22 cellular contexts compared by ENCODE assay signal in the genomic region with DNA sequence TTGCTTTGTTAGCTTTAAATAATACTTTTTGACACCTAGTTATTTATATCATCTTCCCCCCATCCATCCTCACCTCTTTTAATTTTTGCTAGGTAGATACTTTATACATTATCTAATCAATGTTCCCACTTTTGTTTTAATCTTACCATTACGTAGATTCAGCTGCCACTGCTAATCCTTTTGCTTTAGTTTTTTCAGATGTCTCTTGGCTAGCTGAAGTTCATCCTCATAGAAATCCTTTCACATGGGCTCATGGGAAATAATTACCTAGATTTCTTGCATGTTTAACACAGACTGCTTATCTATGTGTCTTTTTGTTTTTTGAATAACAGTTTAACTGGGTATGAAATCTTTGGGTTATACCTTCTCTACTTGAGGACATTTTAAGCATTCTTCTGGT.
DNase-seq lines count a peak whose midpoint lies in the region; ATAC-seq, FAIRE-seq and TF ChIP-seq lines count a peak whose summit lies in the region.
"Had no signal": no experiment of that assay in that cellular context is flagged by ENCODE, and none has a peak within 500 bp of the region (broad histone marks: within the 10 kb centered on the region; RNA-seq: fewer than 3 reads in every experiment).

No MANE protein-coding gene starts in this region.

- FAIRE-seq in GM12878 (lab: Jason Lieb, UNC) = no peak
- FAIRE-seq: TTC549 had no signal

- CTCF ChIA-PET in GM12878 (lab: Yijun Ruan, JAX) = interaction anchor here (0.6 to 2.7 kb wide), 5 partner anchors 9 to 283 kb away, joined by 3 to 10 read pairs (median 3); no protein-coding TSS in a partner anchor

- H3K36me3 Mint-ChIP-seq in activated naive CD4-positive, alpha-beta T cell treated with anti-CD3 and anti-CD28 coated beads, Interleukin-2, amount 50 U/mL, for 24 hours = peaks cover 8% of the 10 kb centered on the region
- peaks cover 17 to 33% of the 10 kb centered on the region in 2 donors for H3K36me3 Mint-ChIP-seq in activated naive CD4-positive, alpha-beta T cell treated with anti-CD3 and anti-CD28 coated beads, Interleukin-2, amount 50 U/mL, for 72 hours
- H3K36me3 Mint-ChIP-seq: activated naive CD8-positive, alpha-beta T cell had no signal

- RAD21 ChIA-PET in GM12878 (lab: Charles Lee; ENCODE audit: unreplicated experiment) = interaction anchor here (1.3 to 2.0 kb wide), 2 partner anchors 68 to 181 kb away, joined by 3 to 8 read pairs; no protein-coding TSS in a partner anchor

- H3K4me1 Mint-ChIP-seq in activated naive CD4-positive, alpha-beta T cell treated with anti-CD3 and anti-CD28 coated beads, Interleukin-2, amount 50 U/mL, for 24 hours = peaks cover 83% of the 10 kb centered on the region

- H3K9ac ChIP-seq in MM.1S (ENCODE audit: low read length) = no peak overlapping the region
- H3K9ac ChIP-seq in GM12878 (ENCODE audit: control insufficient read depth, insufficient read depth, low read length) = no peak overlapping the region

- no peaks in the 10 kb centered on the region for H3K27me3 Mint-ChIP-seq in activated naive CD4-positive, alpha-beta T cell treated with anti-CD3 and anti-CD28 coated beads, Interleukin-2, amount 50 U/mL, for 24 hours
- H3K27me3 Mint-ChIP-seq: activated CD4-positive, alpha-beta T cell treated with anti-CD3 and anti-CD28 coated beads, Interleukin-2, amount 10 ng/mL, durations not matched to agents 24 days and 14 days; activated naive CD8-positive, alpha-beta T cell had no signal

- TF ChIP-seq RAD21 in GM12878 (IDR thresholded peaks at IDR 0.05; ENCODE audit: insufficient read depth, low read depth, low read length) = no peak

- no peak for DNase-seq in activated naive CD4-positive, alpha-beta T cell treated with anti-CD3 and anti-CD28 coated beads, Interleukin-2, amount 50 U/mL, for 72 hours (ENCODE audit: low spot score in 2 of 2)
- DNase-seq in MM.1S (no peak), GM12878 (ENCODE audit: low read depth, low spot score) (no peak), tibial artery (no peak), epidermal melanocyte (ENCODE audit: insufficient read length, low spot score) (no peak)
- DNase-seq: activated CD4-positive, alpha-beta T cell treated with anti-CD3 and anti-CD28 coated beads, Interleukin-2, amount 10 ng/mL, durations not matched to agents 24 days and 14 days; COR-L47; dermis blood vessel endothelial cell; foreskin keratinocyte; H9; KG1; NCI-H1105 treated with DMSO at 0.1 percent for 48 hours; NCI-H526 treated with DMSO at 0.1 percent for 48 hours; stimulated activated CD4-positive, alpha-beta T cell treated with anti-CD3 and anti-CD28 coated beads, Interleukin-12 subunit alpha, Interleukin-12 subunit beta, amount 100 ng/mL, for 4 hours; trophoblast cell had no signal

- in situ Hi-C loops in GM12878 (cut with MboI) = no loop called here

- no peak for TF ChIP-seq EP300 in GM12878 (IDR thresholded peaks at IDR 0.05; ENCODE audit: borderline replicate concordance in 1 of 2, control insufficient read depth in 1 of 2, low read depth in 2 of 2, low read length in 2 of 2)

- 38% methylated on average over 1 of the region's 1 CpG for WGBS in GM12878 (ENCODE audit: insufficient coverage, insufficient replicate concordance, low lambda C conversion rate, missing lambda C conversion rate)

- SMC1A ChIA-PET in GM12878 (lab: Charles Lee; ENCODE audit: uncharacterized antibody, unreplicated experiment) = interaction anchor here (1.0 to 6.0 kb wide), 8 partner anchors 9 to 66 kb away, joined by 4 to 61 read pairs (median 7); no protein-coding TSS in a partner anchor

- intact Hi-C loops in GM12878 (cut with micrococcal nuclease; ENCODE audit: unreplicated experiment) (no loop called here), tibial artery (cut with DNase I; ENCODE audit: low total_unique reads) (no loop called here)

- TF ChIP-seq POLR2A in GM12878 (IDR thresholded peaks at IDR 0.05; ENCODE audit: low read depth, low read length) = no peak

- BruUV-seq in GM12878 (replicated peaks; lab: Mats Ljungman, UMichigan) = no TSS peak

- H3K27ac ChIP-seq in MM.1S (ENCODE audit: low read length) (no peak overlapping the region), GM12878 (ENCODE audit: control insufficient read depth, insufficient read depth) (no peak overlapping the region), tibial artery (peak overlapping the region; percentile 21 to 22)
- H3K27ac ChIP-seq: epithelial cell of prostate, foreskin keratinocyte had no signal

- H3K9me3 ChIP-seq in MM.1S (replicated peaks; ENCODE audit: insufficient read depth, low read length) = no peaks in the 10 kb centered on the region
- no peaks in the 10 kb centered on the region; the same call in 1 of the 3 replicates for H3K9me3 ChIP-seq in GM12878 (replicated peaks; ENCODE audit: control insufficient read depth, insufficient read depth, low read length)
- H3K9me3 ChIP-seq in tibial artery = no peaks in the 10 kb centered on the region

- H3K36me3 ChIP-seq in MM.1S (replicated peaks; ENCODE audit: insufficient read depth, low read length) (no peaks in the 10 kb centered on the region), GM12878 (ENCODE audit: control insufficient read depth in 2 of 2, insufficient read depth in 2 of 2, low read length in 1 of 2) (no peaks in the 10 kb centered on the region), tibial artery (no peaks in the 10 kb centered on the region)

- no peak for ATAC-seq in activated naive CD4-positive, alpha-beta T cell treated with anti-CD3 and anti-CD28 coated beads, Interleukin-2, amount 50 U/mL, for 72 hours
- ATAC-seq in GM12878 = no peak
- no peak for ATAC-seq in GM19324 (IDR thresholded peaks at IDR 0.05; ENCODE audit: low FRiP score, unreplicated experiment)
- ATAC-seq in HG03460 (IDR thresholded peaks at IDR 0.05; ENCODE audit: unreplicated experiment) = no peak
- ATAC-seq: foreskin keratinocyte, SK-N-SH treated with all-trans-retinoic acid at 6 μM for 48 hours had no signal

- no peak overlapping the region for H3K4me3 Mint-ChIP-seq in activated naive CD4-positive, alpha-beta T cell treated with anti-CD3 and anti-CD28 coated beads, Interleukin-2, amount 50 U/mL, for 24 hours
- H3K4me3 Mint-ChIP-seq: activated CD4-positive, alpha-beta T cell treated with anti-CD3 and anti-CD28 coated beads, Interleukin-2, amount 10 ng/mL, durations not matched to agents 24 days and 14 days; activated naive CD8-positive, alpha-beta T cell; H9 had no signal

- H4K20me1 ChIP-seq in MM.1S (ENCODE audit: insufficient read depth, low read length) (no peaks in the 10 kb centered on the region), GM12878 (ENCODE audit: control insufficient read depth, insufficient read depth) (no peaks in the 10 kb centered on the region)

- H3K4me3 ChIP-seq in MM.1S (ENCODE audit: low read length) (no peak overlapping the region), GM12878 (no peak overlapping the region), tibial artery (no peak overlapping the region)

- no peaks in the 10 kb centered on the region for H3K27me3 ChIP-seq in MM.1S (replicated peaks; ENCODE audit: insufficient read depth, low read length)
- no peaks in the 10 kb centered on the region for H3K27me3 ChIP-seq in GM12878 (replicated peaks in 1 of 2; ENCODE audit: control insufficient read depth in 2 of 2, insufficient read depth in 2 of 2, low read length in 1 of 2)
- H3K27me3 ChIP-seq in tibial artery = no peaks in the 10 kb centered on the region
- H3K27me3 ChIP-seq: foreskin keratinocyte had no signal

- peak overlapping the region; percentile 81 for H3K27ac Mint-ChIP-seq in activated naive CD4-positive, alpha-beta T cell treated with anti-CD3 and anti-CD28 coated beads, Interleukin-2, amount 50 U/mL, for 24 hours
- no peak overlapping the region for H3K27ac Mint-ChIP-seq in activated naive CD4-positive, alpha-beta T cell treated with anti-CD3 and anti-CD28 coated beads, Interleukin-2, amount 50 U/mL, for 72 hours
- H3K27ac Mint-ChIP-seq: activated CD4-positive, alpha-beta T cell treated with anti-CD3 and anti-CD28 coated beads, Interleukin-2, amount 10 ng/mL, durations not matched to agents 24 days and 14 days had no signal

- peaks cover 8% of the 10 kb centered on the region for H3K9me3 Mint-ChIP-seq in activated naive CD4-positive, alpha-beta T cell treated with anti-CD3 and anti-CD28 coated beads, Interleukin-2, amount 50 U/mL, for 24 hours
- peaks cover 10 to 21% of the 10 kb centered on the region in 2 donors for H3K9me3 Mint-ChIP-seq in activated naive CD4-positive, alpha-beta T cell treated with anti-CD3 and anti-CD28 coated beads, Interleukin-2, amount 50 U/mL, for 72 hours

- peaks cover 91% of the 10 kb centered on the region for H3K79me2 ChIP-seq in MM.1S (ENCODE audit: low read length)
- H3K79me2 ChIP-seq in GM12878 (ENCODE audit: control insufficient read depth, insufficient read depth, low read length) = peaks cover 33% of the 10 kb centered on the region

- H3K9me2 ChIP-seq in MM.1S (replicated peaks; ENCODE audit: insufficient read depth, low read length) = no peaks in the 10 kb centered on the region

- H3K4me1 ChIP-seq in MM.1S (ENCODE audit: low read length) = peaks cover 35% of the 10 kb centered on the region
- peaks cover 23% of the 10 kb centered on the region; the same call in 1 of the 2 replicates for H3K4me1 ChIP-seq in GM12878 (ENCODE audit: control insufficient read depth, insufficient read depth, low read length)
- peaks cover 0 to 48% (median 16%) of the 10 kb centered on the region in 4 donors for H3K4me1 ChIP-seq in tibial artery

- TF ChIP-seq CTCF in MM.1S (IDR thresholded peaks at IDR 0.05; ENCODE audit: low read length) = no peak
- no peak for TF ChIP-seq CTCF in GM12878 (IDR thresholded peaks at IDR 0.05 in 2 of 3, conservative IDR thresholded peaks at IDR 0.05 in 1 of 3; ENCODE audit: control insufficient read depth in 2 of 3, extremely low read depth in 1 of 3, insufficient read depth in 1 of 3, low read depth in 3 of 3, low read length in 3 of 3)
- TF ChIP-seq CTCF in tibial artery (IDR thresholded peaks at IDR 0.05) = no peak

- peaks cover 22% of the 10 kb centered on the region for H3F3A ChIP-seq in MM.1S (ENCODE audit: insufficient read depth, low read length)

- POLR2A ChIA-PET in GM12878 (lab: Charles Lee) = no interaction called here

- H3K4me2 ChIP-seq in MM.1S (ENCODE audit: low read depth, low read length) (peak overlapping the region; percentile 30; the same call in 1 of the 2 replicates), GM12878 (ENCODE audit: control insufficient read depth, insufficient read depth) (0 out of 2 replicates have a peak overlapping the region, but pooled peaks have one; percentile 7)

- H2AFZ ChIP-seq in MM.1S (ENCODE audit: low read length) (no peak overlapping the region), GM12878 (ENCODE audit: control insufficient read depth, low read depth, low read length) (no peak overlapping the region)

TF ChIP-seq in GM12878, 131 proteins besides CTCF, POLR2A, EP300 and RAD21 (continues in another document):
- no peak for TF ChIP-seq TCF3 (IDR thresholded peaks at IDR 0.05; ENCODE audit: borderline replicate concordance, insufficient read depth, low read depth, low read length)
- TF ChIP-seq BCL11A (IDR thresholded peaks at IDR 0.05; ENCODE audit: low read depth, low read length) = no peak
- no peak for TF ChIP-seq YY1 (IDR thresholded peaks at IDR 0.05; ENCODE audit: low read depth, low read length)
- TF ChIP-seq SPI1 (IDR thresholded peaks at IDR 0.05; ENCODE audit: borderline replicate concordance, insufficient read depth, low read depth, low read length) = no peak

Comparison
In these comparisons a context has a peak if more than half of its experiments do, and no peak if none do; other contexts are left out.
1. H3K27ac ChIP-seq: peak in tibial artery (2 of 2); none in MM.1S (single experiment) and GM12878 (single experiment).